ENCODE assay signal across 12 cellular contexts in the genomic region with DNA sequence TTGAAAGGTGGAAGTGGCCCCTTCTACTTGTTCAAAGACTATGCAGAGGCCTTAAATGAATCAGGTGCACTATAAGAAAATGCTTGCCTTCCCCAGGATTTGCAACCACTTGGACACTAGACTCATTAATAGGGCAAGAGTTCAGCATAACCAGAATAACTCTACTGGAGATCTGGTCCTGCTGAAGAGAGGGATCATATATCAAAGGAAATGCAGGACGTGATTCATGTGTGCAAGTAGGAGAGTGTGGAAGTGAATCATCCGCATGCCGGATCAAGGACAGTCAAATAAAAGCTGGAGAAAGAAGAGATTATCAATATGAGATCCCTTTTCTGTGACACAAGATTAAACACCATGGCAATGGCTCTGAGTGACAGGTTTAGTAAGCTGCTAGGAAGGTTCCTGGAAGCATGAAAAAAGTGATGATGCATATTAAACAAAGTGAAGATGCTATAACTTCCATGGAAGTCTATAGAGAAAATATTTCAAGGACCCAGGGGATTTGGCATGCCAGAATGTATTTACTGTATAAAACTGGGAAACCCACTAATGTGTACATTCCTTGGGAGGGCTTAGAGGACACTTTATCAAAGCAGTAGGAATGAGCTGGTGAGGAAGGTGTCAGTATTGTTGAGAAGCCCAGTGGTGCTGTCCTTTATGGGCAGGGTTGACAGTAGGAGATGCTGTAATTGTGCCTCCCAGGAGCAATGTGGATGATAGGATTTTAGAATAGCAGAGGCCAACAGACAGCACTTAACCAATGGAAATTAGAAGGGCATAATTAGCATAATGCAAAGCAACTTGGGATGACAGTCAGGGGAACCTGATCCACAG.
DNase-seq lines count a peak whose midpoint lies in the region; ATAC-seq and TF ChIP-seq lines count a peak whose summit lies in the region.
"Had no signal": no experiment of that assay in that cellular context is flagged by ENCODE, and none has a peak within 500 bp of the region (broad histone marks: within the 10 kb centered on the region; RNA-seq: fewer than 3 reads in every experiment).

No MANE protein-coding gene starts in this region.

- no peaks in the 10 kb centered on the region for H3K27me3 ChIP-seq in neural cell (ENCODE audit: insufficient read depth, low read depth, low read length)

- no peaks in the 10 kb centered on the region for H3F3A ChIP-seq in neural cell (ENCODE audit: insufficient read depth, low read length, poor library complexity, severe bottlenecking)

- H3K4me2 ChIP-seq in neural cell (ENCODE audit: low read length): no peak overlapping the region

- TF ChIP-seq RAD21 in neural cell (conservative IDR thresholded peaks at IDR 0.05): no peak

- no peak overlapping the region for H3K9ac ChIP-seq in neural cell (ENCODE audit: low read length)

- ATAC-seq in GM21576 (IDR thresholded peaks at IDR 0.05; ENCODE audit: unreplicated experiment): no peak

- no peaks in the 10 kb centered on the region for H3K9me2 ChIP-seq in neural cell (ENCODE audit: insufficient read depth, low read length)

- H3K36me3 ChIP-seq in neural cell (ENCODE audit: insufficient read depth, low read length): no peaks in the 10 kb centered on the region

- H3K79me2 ChIP-seq in neural cell (replicated peaks; ENCODE audit: insufficient read depth, low read length): no peaks in the 10 kb centered on the region

- no peak overlapping the region for H2AFZ ChIP-seq in neural cell (ENCODE audit: low read depth, low read length)

- DNase-seq in DMS53 (lab: John Stamatoyannopoulos, UW) (peak; percentile 96), NCI-H510A (lab: John Stamatoyannopoulos, UW) (peak; percentile 56), dermis microvascular lymphatic vessel endothelial cell (ENCODE audit: low read depth in 2 of 2) (peak; percentile 49 to 95), SK-N-DZ (ENCODE audit: low spot score) (no peak)
- DNase-seq in stimulated activated CD4-positive, alpha-beta T cell treated with anti-CD3 and anti-CD28 coated beads, Interleukin-2, amount 100 ng/mL, for 24 hours: no peak
- no peak for DNase-seq in activated naive CD4-positive, alpha-beta T cell (lab: John Stamatoyannopoulos, UW)
- DNase-seq: activated CD4-positive, alpha-beta T cell treated with anti-CD3 and anti-CD28 coated beads, Interleukin-2, amount 50 U/mL, for 48 hours; GDM1; naive B cell; NCI-H526 treated with DMSO at 0.1 percent for 48 hours had no signal

- no peak overlapping the region for H3K27ac ChIP-seq in neural cell (ENCODE audit: low read length)

- no peak for TF ChIP-seq EP300 in neural cell (conservative IDR thresholded peaks at IDR 0.05; ENCODE audit: poor library complexity, severe bottlenecking)

- no peaks in the 10 kb centered on the region for H4K20me1 ChIP-seq in neural cell (ENCODE audit: insufficient read depth)

- H3K9me3 ChIP-seq in neural cell (ENCODE audit: low read length): no peaks in the 10 kb centered on the region

- no peak for TF ChIP-seq CTCF in neural cell (IDR thresholded peaks at IDR 0.05; ENCODE audit: poor library complexity, severe bottlenecking)

- H3K4me3 ChIP-seq in neural cell (ENCODE audit: low read length): peak overlapping the region; percentile 18

TF ChIP-seq in neural cell, 6 proteins besides CTCF, POLR2A, EP300 and RAD21:
- TF ChIP-seq SMC3 (conservative IDR thresholded peaks at IDR 0.05; ENCODE audit: poor library complexity) (no peak), TAF1 (IDR thresholded peaks at IDR 0.05; ENCODE audit: low read depth) (no peak), POLR2AphosphoS5 (IDR thresholded peaks at IDR 0.05) (no peak), REST (IDR thresholded peaks at IDR 0.05; ENCODE audit: borderline replicate concordance) (no peak), EZH2 (IDR thresholded peaks at IDR 0.05; ENCODE audit: borderline replicate concordance, insufficient read depth, low read length, poor library complexity, severe bottlenecking) (no peak), MXI1 (conservative IDR thresholded peaks at IDR 0.05; ENCODE audit: poor library complexity, severe bottlenecking) (no peak)

Comparison
In these comparisons a context has a peak if more than half of its experiments do, and no peak if none do; other contexts are left out.
1. DNase-seq: peak in DMS53 (single experiment), NCI-H510A (single experiment) and dermis microvascular lymphatic vessel endothelial cell (2 of 2); none in stimulated activated CD4-positive, alpha-beta T cell treated with anti-CD3 and anti-CD28 coated beads, Interleukin-2, amount 100 ng/mL, for 24 hours (0 of 2), SK-N-DZ (single experiment) and activated naive CD4-positive, alpha-beta T cell (0 of 4).